Comparison of ENCODE assay signal across 19 cellular contexts in the genomic region with DNA sequence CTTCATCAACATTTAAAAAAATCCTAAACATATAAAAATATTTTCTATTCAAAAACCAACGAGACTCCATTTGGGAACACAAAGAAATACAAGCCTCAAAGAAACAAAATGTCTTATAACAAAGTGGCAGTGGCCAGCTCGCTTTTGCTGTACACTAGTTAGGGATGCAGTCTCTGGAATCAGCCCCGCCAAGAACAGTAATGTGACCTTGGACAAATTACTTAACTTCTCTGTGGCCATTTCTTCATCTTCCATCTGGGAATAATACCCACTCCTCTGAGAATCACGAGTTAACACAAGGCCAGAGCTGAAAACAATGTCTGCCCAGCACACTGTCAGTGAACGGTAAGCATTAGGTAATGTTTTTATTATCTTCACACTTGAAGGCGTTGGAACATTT. TPM values are rescaled to one million over a fixed set of nuclear protein-coding genes. Genes with fewer than 3 reads are reported as not detected.
DNase-seq lines count a peak whose midpoint lies in the region; ATAC-seq lines count a peak whose summit lies in the region.
"Had no signal": no experiment of that assay in that cellular context is flagged by ENCODE, and none has a peak within 500 bp of the region (broad histone marks: within the 10 kb centered on the region; RNA-seq: fewer than 3 reads in every experiment).

No MANE protein-coding gene starts in this region.

- H3K36me3 Mint-ChIP-seq in CD4-positive, CD25-positive, alpha-beta regulatory T cell, result no peaks in the 10 kb centered on the region
- peaks cover 31% of the 10 kb centered on the region for H3K36me3 Mint-ChIP-seq in activated naive CD8-positive, alpha-beta T cell treated with anti-CD3 and anti-CD28 coated beads for 36 hours
- H3K36me3 Mint-ChIP-seq in naive thymus-derived CD8-positive, alpha-beta T cell, result peaks cover 0 to 4% (median under 1%) of the 10 kb centered on the region in 3 donors
- H3K36me3 Mint-ChIP-seq: naive B cell had no signal

- no peaks in the 10 kb centered on the region for H3K36me3 ChIP-seq in CD4-positive, CD25-positive, alpha-beta regulatory T cell (ENCODE audit: control insufficient read depth, insufficient read depth, low read length)
- peaks cover 25% of the 10 kb centered on the region; the same call in 1 of the 2 replicates for H3K36me3 ChIP-seq in Karpas-422 (ENCODE audit: insufficient read depth, low read length)
- H3K36me3 ChIP-seq: MG63, tibial nerve had no signal

- peak overlapping the region; percentile 91 to 96 (median 94) for H3K27ac Mint-ChIP-seq in CD4-positive, CD25-positive, alpha-beta regulatory T cell
- peak overlapping the region; percentile 90 for H3K27ac Mint-ChIP-seq in activated naive CD8-positive, alpha-beta T cell treated with anti-CD3 and anti-CD28 coated beads for 36 hours
- H3K27ac Mint-ChIP-seq in naive thymus-derived CD8-positive, alpha-beta T cell, result peak overlapping the region in 9 of 10 donors; percentile 4 to 98 (median 79)

- no peak overlapping the region for H2AFZ ChIP-seq in Karpas-422 (ENCODE audit: low read length)
- H2AFZ ChIP-seq: GM23248 had no signal

- peaks cover 89% of the 10 kb centered on the region for H3K4me1 ChIP-seq in CD4-positive, CD25-positive, alpha-beta regulatory T cell (ENCODE audit: control insufficient read depth, insufficient read depth, low read length, poor library complexity, severe bottlenecking)
- peaks cover 56% of the 10 kb centered on the region for H3K4me1 ChIP-seq in Karpas-422 (ENCODE audit: low read length)
- H3K4me1 ChIP-seq: foreskin keratinocyte had no signal

- peaks cover 41 to 82% (median 71%) of the 10 kb centered on the region in 4 donors for H3K4me1 Mint-ChIP-seq in CD4-positive, CD25-positive, alpha-beta regulatory T cell
- H3K4me1 Mint-ChIP-seq in activated naive CD8-positive, alpha-beta T cell treated with anti-CD3 and anti-CD28 coated beads for 36 hours, result peaks cover 77% of the 10 kb centered on the region
- peaks cover 31 to 89% (median 82%) of the 10 kb centered on the region in 4 donors for H3K4me1 Mint-ChIP-seq in naive thymus-derived CD8-positive, alpha-beta T cell

- no peaks in the 10 kb centered on the region for H3K9me3 ChIP-seq in CD4-positive, CD25-positive, alpha-beta regulatory T cell (ENCODE audit: control insufficient read depth in 2 of 2, low read length in 2 of 2)
- H3K9me3 ChIP-seq in Karpas-422 (ENCODE audit: low read length), result no peaks in the 10 kb centered on the region
- H3K9me3 ChIP-seq: MG63, tibial nerve had no signal

- POLR2A ChIA-PET in naive thymus-derived CD8-positive, alpha-beta T cell (lab: Charles Lee), result interaction anchor here (4.1 to 4.2 kb wide), 2 partner anchors 17 to 21 kb away, joined by 25 to 46 read pairs; a partner anchor contains a TSS

- peaks cover 99% of the 10 kb centered on the region for H3K79me2 ChIP-seq in Karpas-422 (ENCODE audit: low read length)

- H3K27ac ChIP-seq in CD4-positive, CD25-positive, alpha-beta regulatory T cell (ENCODE audit: insufficient read depth, low read length, poor library complexity, severe bottlenecking), result peak overlapping the region; percentile 89
- peak overlapping the region; percentile 77 for H3K27ac ChIP-seq in Karpas-422 (ENCODE audit: low read length)
- H3K27ac ChIP-seq: foreskin keratinocyte, GM23248 had no signal

- no peaks in the 10 kb centered on the region for H3K27me3 Mint-ChIP-seq in CD4-positive, CD25-positive, alpha-beta regulatory T cell
- H3K27me3 Mint-ChIP-seq in activated naive CD8-positive, alpha-beta T cell treated with anti-CD3 and anti-CD28 coated beads for 36 hours, result no peaks in the 10 kb centered on the region
- no peaks in the 10 kb centered on the region for H3K27me3 Mint-ChIP-seq in naive thymus-derived CD8-positive, alpha-beta T cell
- H3K27me3 Mint-ChIP-seq: naive B cell had no signal

- DNase-seq in CD4-positive, CD25-positive, alpha-beta regulatory T cell, result no peak
- DNase-seq in Karpas-422 (no peak), DMS79 treated with DMSO at 0.1 percent for 48 hours (lab: John Stamatoyannopoulos, UW) (no peak), NCI-H2227 treated with DMSO at 0.1 percent for 48 hours (lab: John Stamatoyannopoulos, UW) (no peak)
- DNase-seq in activated naive CD8-positive, alpha-beta T cell treated with anti-CD3 and anti-CD28 coated beads for 36 hours, result no peak
- DNase-seq in naive thymus-derived CD8-positive, alpha-beta T cell, result no peak
- DNase-seq: activated CD4-positive, CD25-positive, alpha-beta regulatory T cell treated with anti-CD3 and anti-CD28 coated beads, Interleukin-2, amount 50 U/mL, for 72 hours; activated effector memory CD4-positive, alpha-beta T cell treated with anti-CD3 and anti-CD28 coated beads, Interleukin-2, amount 50 U/mL, for 16 hours; DMS53; effector CD4-positive, alpha-beta T cell; foreskin keratinocyte; GM23248; MG63; naive B cell; NCI-H2029 treated with DMSO at 0.1 percent for 48 hours; NCI-H526 treated with DMSO at 0.1 percent for 48 hours had no signal

- H3K4me3 Mint-ChIP-seq in CD4-positive, CD25-positive, alpha-beta regulatory T cell, result peak overlapping the region; percentile 56 to 99 (median 88)
- H3K4me3 Mint-ChIP-seq in activated naive CD8-positive, alpha-beta T cell treated with anti-CD3 and anti-CD28 coated beads for 36 hours, result peak overlapping the region; percentile 40
- peak overlapping the region in 2 of 10 donors; percentile 25 to 98 for H3K4me3 Mint-ChIP-seq in naive thymus-derived CD8-positive, alpha-beta T cell
- H3K4me3 Mint-ChIP-seq: naive B cell had no signal

- no peaks in the 10 kb centered on the region for H3K27me3 ChIP-seq in CD4-positive, CD25-positive, alpha-beta regulatory T cell (ENCODE audit: control insufficient read depth, insufficient read depth, low read length)
- no peaks in the 10 kb centered on the region for H3K27me3 ChIP-seq in Karpas-422 (ENCODE audit: low read length)
- H3K27me3 ChIP-seq: foreskin keratinocyte, MG63, tibial nerve had no signal

- no peaks in the 10 kb centered on the region for H3K9me3 Mint-ChIP-seq in CD4-positive, CD25-positive, alpha-beta regulatory T cell
- H3K9me3 Mint-ChIP-seq in activated naive CD8-positive, alpha-beta T cell treated with anti-CD3 and anti-CD28 coated beads for 36 hours, result no peaks in the 10 kb centered on the region
- H3K9me3 Mint-ChIP-seq in naive thymus-derived CD8-positive, alpha-beta T cell, result no peaks in the 10 kb centered on the region
- H3K9me3 Mint-ChIP-seq: naive B cell had no signal

- H4K20me1 ChIP-seq in Karpas-422 (ENCODE audit: insufficient read depth, low read depth, low read length), result no peaks in the 10 kb centered on the region

- peak overlapping the region; percentile 99 for H3K4me3 ChIP-seq in CD4-positive, CD25-positive, alpha-beta regulatory T cell (ENCODE audit: low read depth, low read length)
- H3K4me3 ChIP-seq in Karpas-422 (ENCODE audit: low read length), result no peak overlapping the region
- H3K4me3 ChIP-seq: GM23248, MG63, tibial nerve had no signal

- H3K9me2 ChIP-seq in Karpas-422 (replicated peaks; ENCODE audit: insufficient read depth, low read length), result no peaks in the 10 kb centered on the region

- no peak overlapping the region for H3K9ac ChIP-seq in Karpas-422 (ENCODE audit: low read length)
- H3K9ac ChIP-seq: GM23248 had no signal

- ATAC-seq in CD4-positive, CD25-positive, alpha-beta regulatory T cell (ENCODE audit: low read depth in 2 of 2), result no peak
- ATAC-seq in naive thymus-derived CD8-positive, alpha-beta T cell, result no peak
- ATAC-seq in HG03521 (IDR thresholded peaks at IDR 0.05; ENCODE audit: unreplicated experiment), result no peak
- ATAC-seq in GM19395 (IDR thresholded peaks at IDR 0.05; ENCODE audit: unreplicated experiment), result no peak
- ATAC-seq: foreskin keratinocyte had no signal

- H3K4me2 ChIP-seq in Karpas-422 (ENCODE audit: low read depth, low read length, poor library complexity, severe bottlenecking), result peak overlapping the region; percentile 92

RNA-seq across cellular contexts. Expression of a gene that starts 5.6 kb away (rescaled TPM):
- total RNA-seq in CD4-positive, CD25-positive, alpha-beta regulatory T cell, result 241 TPM
- 100 to 1,000 TPM; 109 to 117 (median 112) TPM for polyA plus RNA-seq in CD4-positive, CD25-positive, alpha-beta regulatory T cell
- total RNA-seq in Karpas-422 (2014; rRNA removed; shearing (Covaris generic); ENCODE audit: low replicate concordance), result 110 and 142 TPM in 2 replicates
- 10 to 100 TPM; 60.7 to 68.6 TPM for total RNA-seq in activated naive CD8-positive, alpha-beta T cell treated with anti-CD3 and anti-CD28 coated beads for 36 hours
- total RNA-seq in naive thymus-derived CD8-positive, alpha-beta T cell, result 100 to 1,000 TPM; 137 to 149 TPM
- 10 to 100 TPM; 66.3 to 94.0 (median 82.8) TPM for polyA plus RNA-seq in naive thymus-derived CD8-positive, alpha-beta T cell

RNA-seq across cellular contexts. Expression of a gene that starts 17.7 kb away (rescaled TPM):
- 177 TPM for total RNA-seq in CD4-positive, CD25-positive, alpha-beta regulatory T cell
- polyA plus RNA-seq in CD4-positive, CD25-positive, alpha-beta regulatory T cell, result 10 to 100 TPM; 71.1 to 90.9 (median 76.7) TPM
- 62.3 and 160 TPM in 2 replicates for total RNA-seq in Karpas-422 (2014; rRNA removed; shearing (Covaris generic); ENCODE audit: low replicate concordance)
- total RNA-seq in activated naive CD8-positive, alpha-beta T cell treated with anti-CD3 and anti-CD28 coated beads for 36 hours, result 100 to 1,000 TPM; 116 to 121 TPM
- total RNA-seq in naive thymus-derived CD8-positive, alpha-beta T cell, result 100 to 1,000 TPM; 117 to 122 TPM
- 100 to 1,000 TPM in 1 of 3 donors, 10 to 100 TPM in 2; 59.6 to 115 (median 89.1) TPM for polyA plus RNA-seq in naive thymus-derived CD8-positive, alpha-beta T cell
